11 cellular contexts compared by ENCODE assay signal in the genomic region with DNA sequence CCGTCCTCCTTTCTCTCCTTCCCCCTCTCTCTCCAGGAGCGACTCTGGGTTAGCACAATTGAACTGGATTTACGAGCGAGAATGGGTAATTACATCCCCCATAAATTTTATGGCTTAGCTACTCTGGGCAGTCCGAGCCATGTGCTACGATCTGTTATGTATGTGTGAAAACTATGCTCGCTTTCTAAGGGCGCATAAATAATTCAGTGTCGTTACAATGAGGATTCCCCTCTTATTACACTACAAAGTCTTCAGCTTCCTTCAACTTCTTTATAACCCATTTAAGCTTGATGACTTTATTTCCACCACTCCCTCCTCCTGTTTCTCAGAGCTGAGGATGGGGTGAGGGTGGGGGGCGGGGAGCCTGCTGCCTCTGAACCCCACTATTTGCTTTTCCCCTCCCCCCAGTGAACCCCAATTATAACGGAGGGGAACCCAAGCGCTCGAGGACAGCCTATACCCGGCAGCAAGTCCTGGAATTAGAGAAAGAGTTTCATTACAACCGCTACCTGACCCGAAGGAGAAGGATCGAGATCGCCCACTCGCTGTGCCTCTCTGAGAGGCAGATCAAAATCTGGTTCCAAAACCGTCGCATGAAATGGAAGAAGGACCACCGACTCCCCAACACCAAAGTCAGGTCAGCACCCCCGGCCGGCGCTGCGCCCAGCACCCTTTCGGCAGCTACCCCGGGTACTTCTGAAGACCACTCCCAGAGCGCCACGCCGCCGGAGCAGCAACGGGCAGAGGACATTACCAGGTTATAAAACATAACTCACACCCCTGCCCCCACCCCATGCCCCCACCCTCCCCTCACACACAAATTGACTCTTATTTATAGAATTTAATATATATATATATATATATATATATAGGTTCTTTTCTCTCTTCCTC. TPM values are rescaled to one million over a fixed set of nuclear protein-coding genes. Genes with fewer than 3 reads are reported as not detected.
DNase-seq lines count a peak whose midpoint lies in the region; ATAC-seq and TF ChIP-seq lines count a peak whose summit lies in the region.
"Had no signal": no experiment of that assay in that cellular context is flagged by ENCODE, and none has a peak within 500 bp of the region (broad histone marks: within the 10 kb centered on the region; RNA-seq: fewer than 3 reads in every experiment).

No MANE protein-coding gene starts in this region.

- ATAC-seq in upper lobe of right lung (no peak), body of pancreas (no peak), GM18505 (IDR thresholded peaks at IDR 0.05; ENCODE audit: unreplicated experiment) (no peak)

- H3K4me3 Mint-ChIP-seq in activated naive CD8-positive, alpha-beta T cell treated with anti-CD3 and anti-CD28 coated beads for 36 hours: peak overlapping the region; percentile 76

- H3K9me3 Mint-ChIP-seq in activated naive CD8-positive, alpha-beta T cell treated with anti-CD3 and anti-CD28 coated beads for 36 hours: no peaks in the 10 kb centered on the region

- H3K27me3 ChIP-seq in left ventricle myocardium inferior (ENCODE audit: low read depth) (peaks cover 98% of the 10 kb centered on the region), mucosa of stomach (ENCODE audit: control insufficient read depth, insufficient read depth, low read length) (peaks cover 29% of the 10 kb centered on the region), upper lobe of right lung (peaks cover 68% of the 10 kb centered on the region), body of pancreas (peaks cover 0 to 14% of the 10 kb centered on the region in 2 donors)

- intact Hi-C loops in left ventricle myocardium inferior (cut with micrococcal nuclease): no loop called here
- intact Hi-C loops in cardiac septum (cut with DNase I): no loop called here
- intact Hi-C loops in upper lobe of right lung (cut with DNase I): no loop called here
- intact Hi-C loops in body of pancreas (cut with DNase I): no loop called here

- H3K27ac ChIP-seq in left ventricle myocardium inferior (replicated peaks): no peak overlapping the region
- H3K27ac ChIP-seq in upper lobe of right lung: no peak overlapping the region
- H3K27ac ChIP-seq in body of pancreas: no peak overlapping the region

- peaks cover 93% of the 10 kb centered on the region for H3K27me3 Mint-ChIP-seq in activated naive CD8-positive, alpha-beta T cell treated with anti-CD3 and anti-CD28 coated beads for 36 hours

- H3K4me1 Mint-ChIP-seq in activated naive CD8-positive, alpha-beta T cell treated with anti-CD3 and anti-CD28 coated beads for 36 hours: peaks cover 27% of the 10 kb centered on the region

- no peaks in the 10 kb centered on the region for H3K36me3 Mint-ChIP-seq in activated naive CD8-positive, alpha-beta T cell treated with anti-CD3 and anti-CD28 coated beads for 36 hours

- H3K4me3 ChIP-seq in left ventricle myocardium inferior (peak overlapping the region; percentile 58), mucosa of stomach (ENCODE audit: low read length) (peak overlapping the region; percentile 27), upper lobe of right lung (peak overlapping the region; percentile 56), body of pancreas (no peak overlapping the region)

- no peak overlapping the region for H3K27ac Mint-ChIP-seq in activated naive CD8-positive, alpha-beta T cell treated with anti-CD3 and anti-CD28 coated beads for 36 hours

- H3K9ac ChIP-seq in mucosa of stomach (ENCODE audit: low read length): peak overlapping the region; percentile 87

- H3K9me3 ChIP-seq in left ventricle myocardium inferior (replicated peaks): no peaks in the 10 kb centered on the region
- no peaks in the 10 kb centered on the region for H3K9me3 ChIP-seq in mucosa of stomach (ENCODE audit: control insufficient read depth, low read length)
- H3K9me3 ChIP-seq in upper lobe of right lung: no peaks in the 10 kb centered on the region
- H3K9me3 ChIP-seq in body of pancreas: no peaks in the 10 kb centered on the region

- H3K4me1 ChIP-seq in left ventricle myocardium inferior (peaks cover 20% of the 10 kb centered on the region), mucosa of stomach (ENCODE audit: control insufficient read depth, insufficient read depth, low read length) (peaks cover 9% of the 10 kb centered on the region), upper lobe of right lung (peaks cover 11% of the 10 kb centered on the region), body of pancreas (peaks cover 10% of the 10 kb centered on the region)

- WGBS in body of pancreas, 2 donors: 18 to 30% methylated on average over 33 of the region's 33 CpGs

- H3K36me3 ChIP-seq in left ventricle myocardium inferior (no peaks in the 10 kb centered on the region), mucosa of stomach (ENCODE audit: control insufficient read depth, insufficient read depth, low read length) (no peaks in the 10 kb centered on the region), upper lobe of right lung (no peaks in the 10 kb centered on the region), body of pancreas (replicated peaks in 1 of 2; ENCODE audit: insufficient read depth in 1 of 2, low read depth in 2 of 2) (no peaks in the 10 kb centered on the region)

- no peak for DNase-seq in left ventricle myocardium inferior
- DNase-seq in cardiac septum (ENCODE audit: low spot score): no peak
- DNase-seq in activated naive CD8-positive, alpha-beta T cell treated with anti-CD3 and anti-CD28 coated beads for 36 hours: no peak
- DNase-seq in upper lobe of right lung: no peak
- DNase-seq in body of pancreas: no peak
- DNase-seq in activated CD4-positive, CD25-positive, alpha-beta regulatory T cell (lab: John Stamatoyannopoulos, UW): no peak
- DNase-seq: DND-41, kidney glomerular epithelial cell, NCI-H2107 had no signal

- no peak for TF ChIP-seq CTCF in left ventricle myocardium inferior (IDR thresholded peaks at IDR 0.05; ENCODE audit: borderline replicate concordance)
- TF ChIP-seq CTCF in upper lobe of right lung (IDR thresholded peaks at IDR 0.05): no peak
- no peak for TF ChIP-seq CTCF in body of pancreas (IDR thresholded peaks at IDR 0.05)

- TF ChIP-seq POLR2A in body of pancreas (IDR thresholded peaks at IDR 0.05): no peak
- no peak for TF ChIP-seq POLR2A in GM18505 (IDR thresholded peaks at IDR 0.05; ENCODE audit: borderline replicate concordance, extremely low read depth, insufficient read depth, insufficient read length)

RNA-seq across cellular contexts. Expression of a gene that starts 1.1 kb away (rescaled TPM):
- total RNA-seq in left ventricle myocardium inferior: not detected
- not detected for total RNA-seq in cardiac septum
- 1 to 10 TPM in 1 of 2 experiments, under 1 TPM in 1; 0.56 to 1.0 TPM for total RNA-seq in activated naive CD8-positive, alpha-beta T cell treated with anti-CD3 and anti-CD28 coated beads for 36 hours
- total RNA-seq in upper lobe of right lung: 0.61 TPM
- total RNA-seq in body of pancreas: not detected

RNA-seq across cellular contexts. Expression of a gene that starts 21.8 kb away (rescaled TPM):
- total RNA-seq in left ventricle myocardium inferior (not detected), cardiac septum (not detected), upper lobe of right lung (not detected), body of pancreas (not detected)
- total RNA-seq in activated naive CD8-positive, alpha-beta T cell treated with anti-CD3 and anti-CD28 coated beads for 36 hours: not detected

RNA-seq across cellular contexts. Expression of a gene that starts 26.4 kb away (rescaled TPM):
- total RNA-seq in left ventricle myocardium inferior (not detected), cardiac septum (0.43 TPM), upper lobe of right lung (1.4 TPM), body of pancreas (not detected)
- not detected for total RNA-seq in activated naive CD8-positive, alpha-beta T cell treated with anti-CD3 and anti-CD28 coated beads for 36 hours

RNA-seq across cellular contexts. Expression of a gene that starts 45.9 kb away (rescaled TPM):
- not detected for total RNA-seq in left ventricle myocardium inferior
- total RNA-seq in cardiac septum: not detected
- total RNA-seq in activated naive CD8-positive, alpha-beta T cell treated with anti-CD3 and anti-CD28 coated beads for 36 hours: not detected
- 0.55 TPM for total RNA-seq in upper lobe of right lung
- total RNA-seq in body of pancreas: not detected

RNA-seq across cellular contexts. Expression of a gene that starts 54.7 kb away (rescaled TPM):
- not detected for total RNA-seq in left ventricle myocardium inferior
- total RNA-seq in cardiac septum: not detected
- total RNA-seq in activated naive CD8-positive, alpha-beta T cell treated with anti-CD3 and anti-CD28 coated beads for 36 hours: not detected
- total RNA-seq in upper lobe of right lung: 0.61 TPM
- not detected for total RNA-seq in body of pancreas

Comparison
In these comparisons a context has a peak if more than half of its experiments do, and no peak if none do; other contexts are left out.
1. H3K4me3 ChIP-seq: peak in left ventricle myocardium inferior (single experiment), mucosa of stomach (single experiment) and upper lobe of right lung (single experiment); none in body of pancreas (0 of 2).